ENCODE assay signal across 12 cellular contexts in genomic region chr17:39838057-39838456, GRCh38. TPM values are rescaled to one million over a fixed set of nuclear protein-coding genes. Genes with fewer than 3 reads are reported as not detected.
A peak's percentile ranks its signal among the peaks of the same experiment; 100 is the strongest.
DNase-seq lines count a peak whose midpoint lies in the region; ATAC-seq and TF ChIP-seq lines count a peak whose summit lies in the region.
"Had no signal": no experiment of that assay in that cellular context is flagged by ENCODE, and none has a peak within 500 bp of the region (broad histone marks: within the 10 kb centered on the region; RNA-seq: fewer than 3 reads in every experiment).

No MANE protein-coding gene starts in this region.

- H3K27ac ChIP-seq in HEK293 (ENCODE audit: extremely low read depth, low read depth, low read length) = no peak overlapping the region
- no peak overlapping the region for H3K27ac ChIP-seq in mesendoderm (ENCODE audit: low read depth, low read length)
- H3K27ac ChIP-seq: 22Rv1, BLaER1, HL-60 had no signal

- H3K9ac ChIP-seq in mesendoderm (ENCODE audit: low read length) = no peak overlapping the region
- H3K9ac ChIP-seq: BLaER1 had no signal

- no peak overlapping the region for H4K5ac ChIP-seq in mesendoderm (ENCODE audit: low read length)

- H3K9me3 ChIP-seq in HEK293 (ENCODE audit: control insufficient read depth, insufficient read depth, low read depth, low read length) = no peaks in the 10 kb centered on the region

- CTCF ChIA-PET in HEK293 (lab: Yijun Ruan, JAX) = no interaction called here

- H3K27me3 Mint-ChIP-seq in activated T-cell treated with anti-CD3 and anti-CD28 coated beads, Interleukin-2, amount 50 U/mL, for 24 hours = no peaks in the 10 kb centered on the region
- H3K27me3 Mint-ChIP-seq in effector memory CD8-positive, alpha-beta T cell = no peaks in the 10 kb centered on the region
- H3K27me3 Mint-ChIP-seq in stimulated activated naive B cell treated with anti-CD40 and anti-IgM and Interleukin-4, amounts not matched to agents 10 μg/mL and 1 μg/mL and 100 μg/mL, for 72 hours = no peaks in the 10 kb centered on the region

- DNase-seq in activated T-cell treated with anti-CD3 and anti-CD28 coated beads, Interleukin-2, amount 50 U/mL, for 24 hours = no peak
- DNase-seq in activated T-cell treated with anti-CD3 and anti-CD28 coated beads for 4 hours (no peak), mesendoderm (no peak)
- no peak for DNase-seq in effector memory CD8-positive, alpha-beta T cell
- no peak for DNase-seq in stimulated activated naive B cell treated with anti-CD40 and anti-IgM and Interleukin-4, amounts not matched to agents 10 μg/mL and 1 μg/mL and 100 μg/mL, for 72 hours
- DNase-seq: DMS 273 treated with DMSO at 0.1 percent for 48 hours, HCEC 1CT had no signal

- WGBS in mesendoderm (ENCODE audit: extremely low coverage, insufficient coverage, low lambda C conversion rate) = no CpG with 5 or more reads among the region's 1 CpG

- H3K4me1 ChIP-seq in HEK293 (ENCODE audit: control insufficient read depth, insufficient read depth, low read length) = no peaks in the 10 kb centered on the region
- no peaks in the 10 kb centered on the region for H3K4me1 ChIP-seq in mesendoderm (ENCODE audit: control insufficient read depth, low read depth, low read length)
- H3K4me1 ChIP-seq: BLaER1 had no signal

- H2AK5ac ChIP-seq in mesendoderm (ENCODE audit: low read length) = no peak overlapping the region

- no peaks in the 10 kb centered on the region for H3K79me2 ChIP-seq in mesendoderm (ENCODE audit: control insufficient read depth, insufficient read depth, low read length)

- H3K4me2 ChIP-seq in mesendoderm (ENCODE audit: low read length) = no peak overlapping the region
- H3K4me2 ChIP-seq: BLaER1 had no signal

- H3K56ac ChIP-seq in mesendoderm (ENCODE audit: low read length) = no peak overlapping the region

- no peak overlapping the region for H3K4ac ChIP-seq in mesendoderm (ENCODE audit: low read depth, low read length)

- no peak overlapping the region for H3K18ac ChIP-seq in mesendoderm (ENCODE audit: low read length)

- no peak overlapping the region for H4K8ac ChIP-seq in mesendoderm (ENCODE audit: low read depth, low read length)

- no peak overlapping the region for H3K4me3 Mint-ChIP-seq in activated T-cell treated with anti-CD3 and anti-CD28 coated beads, Interleukin-2, amount 50 U/mL, for 24 hours
- no peak overlapping the region for H3K4me3 Mint-ChIP-seq in effector memory CD8-positive, alpha-beta T cell
- no peak overlapping the region for H3K4me3 Mint-ChIP-seq in stimulated activated naive B cell treated with anti-CD40 and anti-IgM and Interleukin-4, amounts not matched to agents 10 μg/mL and 1 μg/mL and 100 μg/mL, for 72 hours

- no peaks in the 10 kb centered on the region for H3K27me3 ChIP-seq in mesendoderm (ENCODE audit: insufficient read depth, low read length, poor library complexity)
- H3K27me3 ChIP-seq: BLaER1 had no signal

- peaks cover 57% of the 10 kb centered on the region for H3K4me1 Mint-ChIP-seq in activated T-cell treated with anti-CD3 and anti-CD28 coated beads, Interleukin-2, amount 50 U/mL, for 24 hours (ENCODE audit: low read depth)
- peaks cover 37 to 63% of the 10 kb centered on the region in 2 donors for H3K4me1 Mint-ChIP-seq in effector memory CD8-positive, alpha-beta T cell (ENCODE audit: low read depth in 2 of 2)
- H3K4me1 Mint-ChIP-seq in stimulated activated naive B cell treated with anti-CD40 and anti-IgM and Interleukin-4, amounts not matched to agents 10 μg/mL and 1 μg/mL and 100 μg/mL, for 72 hours = peaks cover 32 to 79% of the 10 kb centered on the region in 2 donors

- no peak overlapping the region for H3K4me3 ChIP-seq in HEK293 (ENCODE audit: low read depth, low read length)
- H3K4me3 ChIP-seq in mesendoderm (ENCODE audit: low read length) = no peak overlapping the region
- H3K4me3 ChIP-seq: BLaER1 had no signal

- no peak for ATAC-seq in effector memory CD8-positive, alpha-beta T cell (replicated peaks)
- no peak for ATAC-seq in stimulated activated naive B cell treated with anti-CD40 and anti-IgM and Interleukin-4, amounts not matched to agents 10 μg/mL and 1 μg/mL and 100 μg/mL, for 72 hours (replicated peaks)
- ATAC-seq in GM19455 (IDR thresholded peaks at IDR 0.05; ENCODE audit: unreplicated experiment) = no peak

- H3K23ac ChIP-seq in mesendoderm (ENCODE audit: low read length) = no peak overlapping the region

- no peak for TF ChIP-seq CTCF in HEK293 (tag by site-specific recombination; IDR thresholded peaks at IDR 0.05)

- peaks cover 19% of the 10 kb centered on the region for H3K9me3 Mint-ChIP-seq in activated T-cell treated with anti-CD3 and anti-CD28 coated beads, Interleukin-2, amount 50 U/mL, for 24 hours
- H3K9me3 Mint-ChIP-seq in effector memory CD8-positive, alpha-beta T cell = peaks cover 0 to 3% of the 10 kb centered on the region in 2 donors
- peaks cover 21 to 25% of the 10 kb centered on the region in 2 donors for H3K9me3 Mint-ChIP-seq in stimulated activated naive B cell treated with anti-CD40 and anti-IgM and Interleukin-4, amounts not matched to agents 10 μg/mL and 1 μg/mL and 100 μg/mL, for 72 hours

- H3K79me1 ChIP-seq in mesendoderm (ENCODE audit: low read length) = no peaks in the 10 kb centered on the region

- peak overlapping the region; percentile 67 for H3K27ac Mint-ChIP-seq in activated T-cell treated with anti-CD3 and anti-CD28 coated beads, Interleukin-2, amount 50 U/mL, for 24 hours
- H3K27ac Mint-ChIP-seq in effector memory CD8-positive, alpha-beta T cell = peak overlapping the region; percentile 74 to 82
- peak overlapping the region; percentile 40 for H3K27ac Mint-ChIP-seq in stimulated activated naive B cell treated with anti-CD40 and anti-IgM and Interleukin-4, amounts not matched to agents 10 μg/mL and 1 μg/mL and 100 μg/mL, for 72 hours

- H2BK120ac ChIP-seq in mesendoderm (ENCODE audit: low read depth, low read length) = no peak overlapping the region

- H2BK5ac ChIP-seq in mesendoderm (ENCODE audit: low read length) = no peak overlapping the region

- POLR2A ChIA-PET in HEK293 (lab: Yijun Ruan, JAX) = no interaction called here

- H3K36me3 Mint-ChIP-seq in activated T-cell treated with anti-CD3 and anti-CD28 coated beads, Interleukin-2, amount 50 U/mL, for 24 hours (ENCODE audit: low read depth) = peaks cover 93% of the 10 kb centered on the region
- H3K36me3 Mint-ChIP-seq in effector memory CD8-positive, alpha-beta T cell (ENCODE audit: insufficient read depth) = peaks cover 24% of the 10 kb centered on the region
- peaks cover 80 to 82% of the 10 kb centered on the region in 2 donors for H3K36me3 Mint-ChIP-seq in stimulated activated naive B cell treated with anti-CD40 and anti-IgM and Interleukin-4, amounts not matched to agents 10 μg/mL and 1 μg/mL and 100 μg/mL, for 72 hours

- H2BK15ac ChIP-seq in mesendoderm (replicated peaks; ENCODE audit: low read depth) = no peak overlapping the region

- no peaks in the 10 kb centered on the region for H3K36me3 ChIP-seq in HEK293 (ENCODE audit: control insufficient read depth in 2 of 2, insufficient read depth in 1 of 2, low read length in 2 of 2)
- H3K36me3 ChIP-seq in mesendoderm (ENCODE audit: control insufficient read depth, insufficient read depth, low read length) = no peaks in the 10 kb centered on the region
- H3K36me3 ChIP-seq: BLaER1 had no signal

TF ChIP-seq in HEK293, 187 proteins besides CTCF, POLR2A, EP300 and RAD21:
- TF ChIP-seq ZNF747 (tag by site-specific recombination; IDR thresholded peaks at IDR 0.05) (no peak), ZBTB48 (tag by site-specific recombination; IDR thresholded peaks at IDR 0.05) (no peak), PRDM1 (tag by site-specific recombination; IDR thresholded peaks at IDR 0.05) (no peak), ZNF302 (tag by site-specific recombination; IDR thresholded peaks at IDR 0.05; ENCODE audit: low read depth) (no peak), ZNF121 (tag by site-specific recombination; IDR thresholded peaks at IDR 0.05) (no peak), HOXA7 (CRISPR knock-in tag; IDR thresholded peaks at IDR 0.05; ENCODE audit: borderline replicate concordance) (no peak), ZNF133 (tag by site-specific recombination; IDR thresholded peaks at IDR 0.05) (peak; percentile 96), SALL2 (tag by site-specific recombination; IDR thresholded peaks at IDR 0.05; ENCODE audit: borderline replicate concordance) (no peak), ZNF529 (tag by site-specific recombination; IDR thresholded peaks at IDR 0.05; ENCODE audit: insufficient replicate concordance) (no peak), ZFHX2 (tag by site-specific recombination; conservative IDR thresholded peaks at IDR 0.05) (no peak), ZNF211 (tag by site-specific recombination; IDR thresholded peaks at IDR 0.05; ENCODE audit: low read depth) (no peak), ZNF169 (tag by site-specific recombination; IDR thresholded peaks at IDR 0.05) (no peak), ZNF843 (tag by site-specific recombination; IDR thresholded peaks at IDR 0.05) (no peak), PBX3 (CRISPR knock-in tag; IDR thresholded peaks at IDR 0.05) (no peak), ZNF571 (tag by site-specific recombination; IDR thresholded peaks at IDR 0.05) (no peak), SETDB1 (IDR thresholded peaks at IDR 0.05; ENCODE audit: insufficient read length, low read length) (peak; percentile 21), ZNF677 (tag by site-specific recombination; IDR thresholded peaks at IDR 0.05) (no peak)

RNA-seq across cellular contexts. Expression of gene IKZF3, which starts 26.1 kb away (rescaled TPM):
- polyA plus RNA-seq in mesendoderm (2013, experiment 1 of 2) = 0.55 TPM
- 0.43 TPM for polyA plus RNA-seq in mesendoderm (2013, experiment 2 of 2)

RNA-seq across cellular contexts. Expression of gene ZPBP2, which starts 29.9 kb away (rescaled TPM):
- not detected for polyA plus RNA-seq in mesendoderm (2013, experiment 1 of 2)
- not detected for polyA plus RNA-seq in mesendoderm (2013, experiment 2 of 2)
